In the genomic region with DNA sequence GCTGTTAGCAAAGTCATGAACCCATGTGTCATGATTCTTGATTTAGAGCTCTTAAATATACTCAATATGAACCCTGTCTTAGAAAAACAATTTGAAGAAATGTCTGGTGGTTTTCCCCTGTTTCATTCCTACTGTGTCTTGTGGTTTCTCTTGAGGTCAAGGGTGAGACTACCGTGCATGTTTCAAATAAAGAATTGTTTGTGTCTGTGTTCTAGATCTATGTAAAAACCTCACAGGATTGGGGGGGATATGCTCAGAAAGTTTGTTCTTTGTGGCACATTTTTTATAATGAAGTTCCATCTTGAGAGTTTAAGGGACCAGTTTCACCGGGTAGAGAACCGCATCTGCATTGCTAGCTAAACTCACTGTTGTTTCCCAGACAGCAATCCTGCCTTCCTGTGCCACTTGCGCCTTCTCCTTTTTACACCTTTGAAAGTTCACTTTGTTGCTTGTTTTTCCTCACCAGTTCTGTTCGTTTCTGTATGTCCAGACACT, we compare ENCODE assay signal across 8 cellular contexts. TPM values are rescaled to one million over a fixed set of nuclear protein-coding genes. Genes with fewer than 3 reads are reported as not detected.
DNase-seq lines count a peak whose midpoint lies in the region; ATAC-seq and TF ChIP-seq lines count a peak whose summit lies in the region.

No MANE protein-coding gene starts in this region.

- peak; percentile 32 for DNase-seq in activated T-cell treated with anti-CD3 and anti-CD28 coated beads, Interleukin-2, amount 50 U/mL, for 1 hour
- no peak for DNase-seq in activated T-cell treated with anti-CD3 and anti-CD28 coated beads, Interleukin-2, amount 50 U/mL, for 48 hours
- DNase-seq in RPMI8226 (peak; percentile 72), epithelial cell of proximal tubule (ENCODE audit: low read depth) (peak; percentile 63), stomach (no peak), MG63 (no peak), GF-D8 (lab: John Stamatoyannopoulos, UW) (no peak)

- intact Hi-C loops in stomach (cut with DNase I; ENCODE audit: low total_unique reads), result no loop called here

- H3K27ac ChIP-seq in stomach, result peak overlapping the region in 4 of 5 donors; percentile 45 to 81 (median 58)

- no peak for TF ChIP-seq EP300 in stomach (IDR thresholded peaks at IDR 0.05)

- H3K27me3 ChIP-seq in stomach, result no peaks in the 10 kb centered on the region
- H3K27me3 ChIP-seq in MG63, result no peaks in the 10 kb centered on the region

- H3K4me3 ChIP-seq in epithelial cell of proximal tubule (ENCODE audit: low read depth, low read length), result no peak overlapping the region
- H3K4me3 ChIP-seq in stomach, result no peak overlapping the region
- no peak overlapping the region for H3K4me3 ChIP-seq in MG63

- H3K4me1 ChIP-seq in stomach, result peaks cover 37 to 72% (median 65%) of the 10 kb centered on the region in 4 donors

- WGBS in stomach, 5 donors, result 48 to 58% (median 56%) methylated on average over 5 of the region's 5 CpGs

- H3K36me3 ChIP-seq in stomach, result peaks cover 0 to 12% (median 2%) of the 10 kb centered on the region in 4 donors
- H3K36me3 ChIP-seq in MG63, result no peaks in the 10 kb centered on the region

- peak; percentile 70 for ATAC-seq in HG02943 (IDR thresholded peaks at IDR 0.05; ENCODE audit: low read depth, unreplicated experiment)

- no peak for TF ChIP-seq CTCF in epithelial cell of proximal tubule (conservative IDR thresholded peaks at IDR 0.05; ENCODE audit: low read depth, low read length)
- TF ChIP-seq CTCF in stomach (IDR thresholded peaks at IDR 0.05), result no peak

- H3K9me3 ChIP-seq in stomach (no peaks in the 10 kb centered on the region), MG63 (no peaks in the 10 kb centered on the region)

- TF ChIP-seq POLR2A in stomach (IDR thresholded peaks at IDR 0.05), result no peak

RNA-seq across cellular contexts. Expression of gene CACYBP, which starts 30.9 kb away (rescaled TPM):
- total RNA-seq in epithelial cell of proximal tubule (156 and 236 TPM in 2 replicates), stomach (100 to 1,000 TPM in 3 of 5 donors, 10 to 100 TPM in 2; 16.5 to 317 (median 125) TPM)
- polyA plus RNA-seq in stomach, result 10 to 100 TPM; 38.2 to 64.4 (median 63.8) TPM
- 423 and 980 TPM in 2 replicates for total RNA-seq in MG63 (2014; rRNA removed; shearing (Covaris generic); ENCODE audit: low replicate concordance)

RNA-seq across cellular contexts. Expression of gene MRPS14, which starts 54.4 kb away (rescaled TPM):
- total RNA-seq in epithelial cell of proximal tubule (16.7 and 18.3 TPM in 2 replicates), stomach (10 to 100 TPM in 3 of 5 donors, 1 to 10 TPM in 2; 7.0 to 45.9 (median 12.5) TPM)
- 10 to 100 TPM; 20.3 to 28.3 (median 24.3) TPM for polyA plus RNA-seq in stomach
- 13.3 and 22.5 TPM in 2 replicates for total RNA-seq in MG63 (2014; rRNA removed; shearing (Covaris generic); ENCODE audit: low replicate concordance)

Comparison
In these comparisons a context has a peak if more than half of its experiments do, and no peak if none do; other contexts are left out.
1. DNase-seq: peak in activated T-cell treated with anti-CD3 and anti-CD28 coated beads, Interleukin-2, amount 50 U/mL, for 1 hour (single experiment), RPMI8226 (single experiment) and epithelial cell of proximal tubule (single experiment); none in activated T-cell treated with anti-CD3 and anti-CD28 coated beads, Interleukin-2, amount 50 U/mL, for 48 hours (0 of 2), stomach (single experiment), MG63 (single experiment) and GF-D8 (single experiment).